In the genomic region with DNA sequence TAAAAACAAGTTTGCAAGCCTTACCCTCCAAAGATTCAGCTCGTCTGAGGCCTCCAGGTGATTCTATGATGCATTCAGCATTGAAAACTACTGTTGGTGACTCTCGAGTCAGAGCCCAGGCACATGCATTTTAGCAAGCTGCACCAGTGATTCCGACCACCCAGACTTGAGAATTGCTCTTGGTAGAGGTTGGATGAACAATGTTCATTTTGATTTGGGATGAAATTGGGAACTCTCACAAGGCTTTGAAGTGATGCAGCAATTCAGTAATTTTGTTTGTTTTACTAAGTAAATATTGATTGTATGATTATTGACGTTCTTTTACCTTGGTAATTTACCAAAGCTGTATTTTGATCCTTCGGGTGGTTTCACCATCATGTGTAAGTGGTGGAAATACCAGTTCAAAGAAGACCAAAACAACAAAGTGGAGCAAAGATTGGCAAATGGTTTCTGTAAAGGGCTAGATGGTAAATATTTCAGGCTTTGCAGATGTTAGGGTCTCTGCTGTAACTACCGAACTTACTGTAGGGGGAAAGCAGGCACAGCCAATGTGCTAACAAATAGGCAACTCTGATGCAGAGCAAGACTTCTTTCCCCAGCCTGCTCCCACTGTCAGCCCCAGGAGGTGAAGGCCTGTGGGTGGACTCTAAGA, we compare ENCODE assay signal across 1 cellular context.
TF ChIP-seq lines count a peak whose summit lies in the region.

No MANE protein-coding gene starts in this region.

TF ChIP-seq in HepG2, 621 proteins besides CTCF, POLR2A, EP300 and RAD21 (continued from another document and continues in another):
- TF ChIP-seq, protein P1, sequence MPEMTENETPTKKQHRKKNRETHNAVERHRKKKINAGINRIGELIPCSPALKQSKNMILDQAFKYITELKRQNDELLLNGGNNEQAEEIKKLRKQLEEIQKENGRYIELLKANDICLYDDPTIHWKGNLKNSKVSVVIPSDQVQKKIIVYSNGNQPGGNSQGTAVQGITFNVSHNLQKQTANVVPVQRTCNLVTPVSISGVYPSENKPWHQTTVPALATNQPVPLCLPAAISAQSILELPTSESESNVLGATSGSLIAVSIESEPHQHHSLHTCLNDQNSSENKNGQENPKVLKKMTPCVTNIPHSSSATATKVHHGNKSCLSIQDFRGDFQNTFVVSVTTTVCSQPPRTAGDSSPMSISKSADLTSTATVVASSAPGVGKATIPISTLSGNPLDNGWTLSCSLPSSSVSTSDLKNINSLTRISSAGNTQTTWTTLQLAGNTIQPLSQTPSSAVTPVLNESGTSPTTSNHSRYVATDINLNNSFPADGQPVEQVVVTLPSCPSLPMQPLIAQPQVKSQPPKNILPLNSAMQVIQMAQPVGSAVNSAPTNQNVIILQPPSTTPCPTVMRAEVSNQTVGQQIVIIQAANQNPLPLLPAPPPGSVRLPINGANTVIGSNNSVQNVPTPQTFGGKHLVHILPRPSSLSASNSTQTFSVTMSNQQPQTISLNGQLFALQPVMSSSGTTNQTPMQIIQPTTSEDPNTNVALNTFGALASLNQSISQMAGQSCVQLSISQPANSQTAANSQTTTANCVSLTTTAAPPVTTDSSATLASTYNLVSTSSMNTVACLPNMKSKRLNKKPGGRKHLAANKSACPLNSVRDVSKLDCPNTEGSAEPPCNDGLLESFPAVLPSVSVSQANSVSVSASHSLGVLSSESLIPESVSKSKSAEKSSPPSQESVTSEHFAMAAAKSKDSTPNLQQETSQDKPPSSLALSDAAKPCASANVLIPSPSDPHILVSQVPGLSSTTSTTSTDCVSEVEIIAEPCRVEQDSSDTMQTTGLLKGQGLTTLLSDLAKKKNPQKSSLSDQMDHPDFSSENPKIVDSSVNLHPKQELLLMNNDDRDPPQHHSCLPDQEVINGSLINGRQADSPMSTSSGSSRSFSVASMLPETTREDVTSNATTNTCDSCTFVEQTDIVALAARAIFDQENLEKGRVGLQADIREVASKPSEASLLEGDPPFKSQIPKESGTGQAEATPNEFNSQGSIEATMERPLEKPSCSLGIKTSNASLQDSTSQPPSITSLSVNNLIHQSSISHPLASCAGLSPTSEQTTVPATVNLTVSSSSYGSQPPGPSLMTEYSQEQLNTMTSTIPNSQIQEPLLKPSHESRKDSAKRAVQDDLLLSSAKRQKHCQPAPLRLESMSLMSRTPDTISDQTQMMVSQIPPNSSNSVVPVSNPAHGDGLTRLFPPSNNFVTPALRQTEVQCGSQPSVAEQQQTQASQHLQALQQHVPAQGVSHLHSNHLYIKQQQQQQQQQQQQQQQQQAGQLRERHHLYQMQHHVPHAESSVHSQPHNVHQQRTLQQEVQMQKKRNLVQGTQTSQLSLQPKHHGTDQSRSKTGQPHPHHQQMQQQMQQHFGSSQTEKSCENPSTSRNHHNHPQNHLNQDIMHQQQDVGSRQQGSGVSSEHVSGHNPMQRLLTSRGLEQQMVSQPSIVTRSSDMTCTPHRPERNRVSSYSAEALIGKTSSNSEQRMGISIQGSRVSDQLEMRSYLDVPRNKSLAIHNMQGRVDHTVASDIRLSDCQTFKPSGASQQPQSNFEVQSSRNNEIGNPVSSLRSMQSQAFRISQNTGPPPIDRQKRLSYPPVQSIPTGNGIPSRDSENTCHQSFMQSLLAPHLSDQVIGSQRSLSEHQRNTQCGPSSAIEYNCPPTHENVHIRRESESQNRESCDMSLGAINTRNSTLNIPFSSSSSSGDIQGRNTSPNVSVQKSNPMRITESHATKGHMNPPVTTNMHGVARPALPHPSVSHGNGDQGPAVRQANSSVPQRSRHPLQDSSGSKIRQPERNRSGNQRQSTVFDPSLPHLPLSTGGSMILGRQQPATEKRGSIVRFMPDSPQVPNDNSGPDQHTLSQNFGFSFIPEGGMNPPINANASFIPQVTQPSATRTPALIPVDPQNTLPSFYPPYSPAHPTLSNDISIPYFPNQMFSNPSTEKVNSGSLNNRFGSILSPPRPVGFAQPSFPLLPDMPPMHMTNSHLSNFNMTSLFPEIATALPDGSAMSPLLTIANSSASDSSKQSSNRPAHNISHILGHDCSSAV (CRISPR knock-in tag; IDR thresholded peaks at IDR 0.05; ENCODE audit: borderline replicate concordance) = no peak
- TF ChIP-seq, protein P2, sequence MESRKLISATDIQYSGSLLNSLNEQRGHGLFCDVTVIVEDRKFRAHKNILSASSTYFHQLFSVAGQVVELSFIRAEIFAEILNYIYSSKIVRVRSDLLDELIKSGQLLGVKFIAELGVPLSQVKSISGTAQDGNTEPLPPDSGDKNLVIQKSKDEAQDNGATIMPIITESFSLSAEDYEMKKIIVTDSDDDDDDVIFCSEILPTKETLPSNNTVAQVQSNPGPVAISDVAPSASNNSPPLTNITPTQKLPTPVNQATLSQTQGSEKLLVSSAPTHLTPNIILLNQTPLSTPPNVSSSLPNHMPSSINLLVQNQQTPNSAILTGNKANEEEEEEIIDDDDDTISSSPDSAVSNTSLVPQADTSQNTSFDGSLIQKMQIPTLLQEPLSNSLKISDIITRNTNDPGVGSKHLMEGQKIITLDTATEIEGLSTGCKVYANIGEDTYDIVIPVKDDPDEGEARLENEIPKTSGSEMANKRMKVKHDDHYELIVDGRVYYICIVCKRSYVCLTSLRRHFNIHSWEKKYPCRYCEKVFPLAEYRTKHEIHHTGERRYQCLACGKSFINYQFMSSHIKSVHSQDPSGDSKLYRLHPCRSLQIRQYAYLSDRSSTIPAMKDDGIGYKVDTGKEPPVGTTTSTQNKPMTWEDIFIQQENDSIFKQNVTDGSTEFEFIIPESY (CRISPR knock-in tag; IDR thresholded peaks at IDR 0.05) = no peak
- TF ChIP-seq FOSL1 (CRISPR knock-in tag; IDR thresholded peaks at IDR 0.05; ENCODE audit: borderline replicate concordance) (no peak), ZNF12 (CRISPR knock-in tag; IDR thresholded peaks at IDR 0.05) (peak; percentile 58; the same call in 1 of the 2 replicates), MED1 (CRISPR knock-in tag; IDR thresholded peaks at IDR 0.05) (peak; percentile 94), NFKBIZ (CRISPR knock-in tag; IDR thresholded peaks at IDR 0.05) (peak; percentile 53; the same call in 1 of the 2 replicates), RFXAP (CRISPR knock-in tag; IDR thresholded peaks at IDR 0.05; ENCODE audit: borderline replicate concordance) (no peak), GATA4 (IDR thresholded peaks at IDR 0.05; ENCODE audit: borderline replicate concordance, low read depth) (peak; percentile 80; the same call in 1 of the 2 replicates), ZNF850 (CRISPR knock-in tag; conservative IDR thresholded peaks at IDR 0.05) (no peak), ZNF839 (CRISPR knock-in tag; IDR thresholded peaks at IDR 0.05; ENCODE audit: borderline replicate concordance) (no peak), U2AF1 (optimal IDR thresholded peaks at IDR 0.05; ENCODE audit: low read depth, low read length) (no peak), ZNF572 (CRISPR knock-in tag; IDR thresholded peaks at IDR 0.05) (no peak), ISL2 (CRISPR knock-in tag; IDR thresholded peaks at IDR 0.05) (peak; percentile 99), XRCC5 (optimal IDR thresholded peaks at IDR 0.05; ENCODE audit: low read length) (no peak), SSRP1 (CRISPR knock-in tag; IDR thresholded peaks at IDR 0.05) (no peak; the same call in 1 of the 2 replicates), ARHGAP35 (CRISPR knock-in tag; IDR thresholded peaks at IDR 0.05; ENCODE audit: borderline replicate concordance) (no peak), MED13 (CRISPR knock-in tag; IDR thresholded peaks at IDR 0.05) (0 out of 2 replicates have a peak, but pooled peaks have one; percentile 33), GFI1 (CRISPR knock-in tag; IDR thresholded peaks at IDR 0.05; ENCODE audit: borderline replicate concordance) (peak; percentile 89), ZNF614 (CRISPR knock-in tag; IDR thresholded peaks at IDR 0.05; ENCODE audit: borderline replicate concordance) (peak; percentile 84), MIER2 (CRISPR knock-in tag; IDR thresholded peaks at IDR 0.05) (no peak), ZBTB7B (CRISPR knock-in tag; IDR thresholded peaks at IDR 0.05) (peak; percentile 85), ZMYM3 (CRISPR knock-in tag; IDR thresholded peaks at IDR 0.05) (0 out of 2 replicates have a peak, but pooled peaks have one; percentile 45), MXI1 (IDR thresholded peaks at IDR 0.05; ENCODE audit: borderline replicate concordance, low read depth, low read length) (peak; percentile 69; the same call in 1 of the 3 replicates), NFYC (CRISPR knock-in tag; IDR thresholded peaks at IDR 0.05) (peak; percentile 44; the same call in 1 of the 2 replicates), TP53 (CRISPR knock-in tag; conservative IDR thresholded peaks at IDR 0.05) (no peak), KMT2B (CRISPR knock-in tag; IDR thresholded peaks at IDR 0.05) (no peak), STAG1 (CRISPR knock-in tag; IDR thresholded peaks at IDR 0.05) (no peak), ZSCAN22 (CRISPR knock-in tag; IDR thresholded peaks at IDR 0.05) (no peak), TBP (CRISPR knock-in tag; IDR thresholded peaks at IDR 0.05) (no peak), HMG20B (CRISPR knock-in tag; conservative IDR thresholded peaks at IDR 0.05) (peak; percentile 69; the same call in 1 of the 2 replicates), GZF1 (CRISPR knock-in tag; IDR thresholded peaks at IDR 0.05) (peak; percentile 89; the same call in 1 of the 2 replicates), SALL2 (CRISPR knock-in tag; IDR thresholded peaks at IDR 0.05) (no peak), ZNF737 (CRISPR knock-in tag; IDR thresholded peaks at IDR 0.05; ENCODE audit: borderline replicate concordance) (no peak)
- TF ChIP-seq, protein P3, sequence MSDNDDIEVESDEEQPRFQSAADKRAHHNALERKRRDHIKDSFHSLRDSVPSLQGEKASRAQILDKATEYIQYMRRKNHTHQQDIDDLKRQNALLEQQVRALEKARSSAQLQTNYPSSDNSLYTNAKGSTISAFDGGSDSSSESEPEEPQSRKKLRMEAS (IDR thresholded peaks at IDR 0.05) = no peak; the same call in 1 of the 2 replicates
- TF ChIP-seq, protein P4, sequence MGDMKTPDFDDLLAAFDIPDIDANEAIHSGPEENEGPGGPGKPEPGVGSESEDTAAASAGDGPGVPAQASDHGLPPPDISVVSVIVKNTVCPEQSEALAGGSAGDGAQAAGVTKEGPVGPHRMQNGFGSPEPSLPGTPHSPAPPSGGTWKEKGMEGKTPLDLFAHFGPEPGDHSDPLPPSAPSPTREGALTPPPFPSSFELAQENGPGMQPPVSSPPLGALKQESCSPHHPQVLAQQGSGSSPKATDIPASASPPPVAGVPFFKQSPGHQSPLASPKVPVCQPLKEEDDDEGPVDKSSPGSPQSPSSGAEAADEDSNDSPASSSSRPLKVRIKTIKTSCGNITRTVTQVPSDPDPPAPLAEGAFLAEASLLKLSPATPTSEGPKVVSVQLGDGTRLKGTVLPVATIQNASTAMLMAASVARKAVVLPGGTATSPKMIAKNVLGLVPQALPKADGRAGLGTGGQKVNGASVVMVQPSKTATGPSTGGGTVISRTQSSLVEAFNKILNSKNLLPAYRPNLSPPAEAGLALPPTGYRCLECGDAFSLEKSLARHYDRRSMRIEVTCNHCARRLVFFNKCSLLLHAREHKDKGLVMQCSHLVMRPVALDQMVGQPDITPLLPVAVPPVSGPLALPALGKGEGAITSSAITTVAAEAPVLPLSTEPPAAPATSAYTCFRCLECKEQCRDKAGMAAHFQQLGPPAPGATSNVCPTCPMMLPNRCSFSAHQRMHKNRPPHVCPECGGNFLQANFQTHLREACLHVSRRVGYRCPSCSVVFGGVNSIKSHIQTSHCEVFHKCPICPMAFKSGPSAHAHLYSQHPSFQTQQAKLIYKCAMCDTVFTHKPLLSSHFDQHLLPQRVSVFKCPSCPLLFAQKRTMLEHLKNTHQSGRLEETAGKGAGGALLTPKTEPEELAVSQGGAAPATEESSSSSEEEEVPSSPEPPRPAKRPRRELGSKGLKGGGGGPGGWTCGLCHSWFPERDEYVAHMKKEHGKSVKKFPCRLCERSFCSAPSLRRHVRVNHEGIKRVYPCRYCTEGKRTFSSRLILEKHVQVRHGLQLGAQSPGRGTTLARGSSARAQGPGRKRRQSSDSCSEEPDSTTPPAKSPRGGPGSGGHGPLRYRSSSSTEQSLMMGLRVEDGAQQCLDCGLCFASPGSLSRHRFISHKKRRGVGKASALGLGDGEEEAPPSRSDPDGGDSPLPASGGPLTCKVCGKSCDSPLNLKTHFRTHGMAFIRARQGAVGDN (CRISPR knock-in tag; IDR thresholded peaks at IDR 0.05) = no peak
- TF ChIP-seq, protein P5, sequence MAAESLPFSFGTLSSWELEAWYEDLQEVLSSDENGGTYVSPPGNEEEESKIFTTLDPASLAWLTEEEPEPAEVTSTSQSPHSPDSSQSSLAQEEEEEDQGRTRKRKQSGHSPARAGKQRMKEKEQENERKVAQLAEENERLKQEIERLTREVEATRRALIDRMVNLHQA (CRISPR knock-in tag; IDR thresholded peaks at IDR 0.05) = peak; percentile 93; the same call in 1 of the 2 replicates
- TF ChIP-seq, protein P6, sequence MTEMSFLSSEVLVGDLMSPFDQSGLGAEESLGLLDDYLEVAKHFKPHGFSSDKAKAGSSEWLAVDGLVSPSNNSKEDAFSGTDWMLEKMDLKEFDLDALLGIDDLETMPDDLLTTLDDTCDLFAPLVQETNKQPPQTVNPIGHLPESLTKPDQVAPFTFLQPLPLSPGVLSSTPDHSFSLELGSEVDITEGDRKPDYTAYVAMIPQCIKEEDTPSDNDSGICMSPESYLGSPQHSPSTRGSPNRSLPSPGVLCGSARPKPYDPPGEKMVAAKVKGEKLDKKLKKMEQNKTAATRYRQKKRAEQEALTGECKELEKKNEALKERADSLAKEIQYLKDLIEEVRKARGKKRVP (CRISPR knock-in tag; IDR thresholded peaks at IDR 0.05) = peak in 1 of 2 experiments; percentile 89; a peak in 2 of 4 replicates
- TF ChIP-seq, protein P7, sequence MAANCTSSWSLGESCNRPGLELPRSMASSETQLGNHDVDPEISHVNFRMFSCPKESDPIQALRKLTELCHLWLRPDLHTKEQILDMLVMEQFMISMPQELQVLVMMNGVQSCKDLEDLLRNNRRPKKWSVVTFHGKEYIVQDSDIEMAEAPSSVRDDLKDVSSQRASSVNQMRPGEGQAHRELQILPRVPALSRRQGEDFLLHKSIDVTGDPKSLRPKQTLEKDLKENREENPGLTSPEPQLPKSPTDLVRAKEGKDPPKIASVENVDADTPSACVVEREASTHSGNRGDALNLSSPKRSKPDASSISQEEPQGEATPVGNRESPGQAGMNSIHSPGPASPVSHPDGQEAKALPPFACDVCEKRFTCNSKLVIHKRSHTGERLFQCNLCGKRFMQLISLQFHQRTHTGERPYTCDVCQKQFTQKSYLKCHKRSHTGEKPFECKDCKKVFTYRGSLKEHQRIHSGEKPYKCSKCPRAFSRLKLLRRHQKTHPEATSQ (CRISPR knock-in tag; IDR thresholded peaks at IDR 0.05; ENCODE audit: borderline replicate concordance) = no peak
- TF ChIP-seq, protein P8, sequence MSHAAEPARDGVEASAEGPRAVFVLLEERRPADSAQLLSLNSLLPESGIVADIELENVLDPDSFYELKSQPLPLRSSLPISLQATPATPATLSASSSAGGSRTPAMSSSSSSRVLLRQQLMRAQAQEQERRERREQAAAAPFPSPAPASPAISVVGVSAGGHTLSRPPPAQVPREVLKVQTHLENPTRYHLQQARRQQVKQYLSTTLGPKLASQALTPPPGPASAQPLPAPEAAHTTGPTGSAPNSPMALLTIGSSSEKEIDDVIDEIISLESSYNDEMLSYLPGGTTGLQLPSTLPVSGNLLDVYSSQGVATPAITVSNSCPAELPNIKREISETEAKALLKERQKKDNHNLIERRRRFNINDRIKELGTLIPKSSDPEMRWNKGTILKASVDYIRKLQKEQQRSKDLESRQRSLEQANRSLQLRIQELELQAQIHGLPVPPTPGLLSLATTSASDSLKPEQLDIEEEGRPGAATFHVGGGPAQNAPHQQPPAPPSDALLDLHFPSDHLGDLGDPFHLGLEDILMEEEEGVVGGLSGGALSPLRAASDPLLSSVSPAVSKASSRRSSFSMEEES (CRISPR knock-in tag; IDR thresholded peaks at IDR 0.05) = peak; percentile 82
